ENCODE assay signal across 27 cellular contexts in genomic region chr10:112247791-112248190, GRCh38. TPM values are rescaled to one million over a fixed set of nuclear protein-coding genes. Genes with fewer than 3 reads are reported as not detected.
"Had no signal": no experiment of that assay in that cellular context is flagged by ENCODE, and none has a peak within 500 bp of the region (broad histone marks: within the 10 kb centered on the region; RNA-seq: fewer than 3 reads in every experiment).

No MANE protein-coding gene starts in this region.

- H3K9ac ChIP-seq: SK-N-SH had no signal

- ATAC-seq: HepG2, Panc1, PC-3 had no signal

- DNase-seq: IMR-90; Karpas-422; KG1; MM.1S; NCI-H1092 treated with DMSO at 0.1 percent for 48 hours; NCI-H1436; NCI-H187; NCI-H2029; NCI-H2081 treated with DMSO at 0.1 percent for 48 hours; NCI-H2171; NCI-H226; NCI-H446; NCI-H510A; NCI-H524 treated with DMSO at 0.1 percent for 48 hours; NCI-H69; NCI-H774; NK-92 treated with Interleukin-12 subunit alpha and Interleukin-12 subunit beta, amount 100 ng/mL, for 24 hours; PC-3; SHP77; SK-N-SH; SW 1271 had no signal

- H3K9me2 ChIP-seq: SK-N-SH had no signal

- H3K9me3 ChIP-seq: SK-N-SH had no signal

- H3K4me2 ChIP-seq: SK-N-SH had no signal

- H3K27ac ChIP-seq: RWPE1 had no signal

RNA-seq across cellular contexts. Expression of gene TECTB, which starts 35.4 kb away (rescaled TPM):
- total RNA-seq: HT1080, IMR-90, OCI-LY7, PC-3, SK-MEL-5 had no signal
- polyA plus RNA-seq: IMR-90, SK-N-SH had no signal
